22 cellular contexts compared by ENCODE assay signal in the genomic region with DNA sequence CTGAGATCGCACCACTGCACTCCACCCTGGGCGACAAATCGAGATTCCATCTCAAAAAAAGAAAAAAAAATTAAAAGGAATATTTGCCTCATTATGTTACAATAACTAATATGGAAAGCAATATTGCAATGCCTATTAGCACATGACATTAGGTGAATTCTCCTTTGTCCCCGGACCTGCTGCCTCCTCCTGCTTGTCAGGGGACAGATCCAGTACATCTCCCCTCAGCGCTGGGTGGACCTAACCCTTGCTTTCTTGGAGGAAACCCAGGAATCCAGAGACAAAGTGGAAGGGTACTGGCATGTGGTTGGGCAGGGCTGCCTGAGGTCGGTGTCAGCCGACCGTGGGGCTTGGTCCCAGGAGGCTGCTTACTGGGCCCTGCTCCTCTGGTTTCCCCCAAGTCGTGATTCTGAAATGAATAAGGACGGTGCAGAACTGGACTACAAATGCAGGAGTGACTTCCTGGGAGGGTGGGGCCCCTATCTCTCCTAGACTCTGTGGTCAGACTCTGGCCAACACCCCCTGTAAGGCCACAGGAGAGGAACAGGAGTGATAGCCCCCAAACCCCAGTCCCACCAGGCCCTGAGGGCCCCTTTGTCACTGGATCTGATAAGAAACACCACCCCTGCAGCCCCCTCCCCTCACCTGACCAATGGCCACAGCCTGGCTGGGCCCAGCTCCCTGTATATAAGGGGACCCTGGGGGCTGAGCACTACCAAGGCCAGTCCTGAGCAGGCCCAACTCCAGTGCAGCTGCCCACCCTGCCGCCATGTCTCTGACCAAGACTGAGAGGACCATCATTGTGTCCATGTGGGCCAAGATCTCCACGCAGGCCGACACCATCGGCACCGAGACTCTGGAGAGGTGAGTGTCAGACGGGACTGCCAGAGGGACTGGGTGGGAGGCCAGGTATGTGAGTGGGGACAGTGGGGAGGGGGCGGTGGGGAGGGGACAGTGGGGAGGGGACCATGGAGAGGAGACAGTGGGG. TPM values are rescaled to one million over a fixed set of nuclear protein-coding genes. Genes with fewer than 3 reads are reported as not detected.
DNase-seq lines count a peak whose midpoint lies in the region; ATAC-seq and TF ChIP-seq lines count a peak whose summit lies in the region.
"Had no signal": no experiment of that assay in that cellular context is flagged by ENCODE, and none has a peak within 500 bp of the region (broad histone marks: within the 10 kb centered on the region; RNA-seq: fewer than 3 reads in every experiment).

A gene (plus strand): TSS at position 504 of the 988 bp plus-strand sequence. CDS start 266 bp downstream, at position 770.

- DNase-seq in CD8-positive, alpha-beta T cell: no peak
- DNase-seq in H9: no peak
- DNase-seq in central memory CD8-positive, alpha-beta T cell (ENCODE audit: low spot score in 2 of 2): no peak
- DNase-seq in sciatic nerve (ENCODE audit: low spot score): no peak
- DNase-seq in lower lobe of right lung: no peak
- DNase-seq in left colon: no peak
- DNase-seq in NCI-H2029 treated with DMSO at 0.1 percent for 48 hours (lab: John Stamatoyannopoulos, UW): no peak
- DNase-seq: activated CD4-positive, alpha-beta T cell treated with anti-CD3 and anti-CD28 coated beads, Interleukin-2, amount 10 ng/mL, durations not matched to agents 7 days and 5 days; activated CD8-positive, alpha-beta memory T cell treated with anti-CD3 and anti-CD28 coated beads, Interleukin-2, amount 50 U/mL, for 48 hours; adrenal gland; DMS79; HFFc6; NCI-H1092; NCI-H2081 treated with DMSO at 0.1 percent for 48 hours had no signal

- no peak within 1 kb of the TSS for H3T11ph ChIP-seq in H9 (ENCODE audit: low read length)

- H3K79me2 ChIP-seq in H9 (ENCODE audit: insufficient read depth, low read length): no peaks in the 10 kb centered on the region

- H3K23ac ChIP-seq in H9 (ENCODE audit: insufficient read length, low read depth, low read length): no peak within 1 kb of the TSS

- intact Hi-C loops in CD8-positive, alpha-beta T cell (cut with DNase I, micrococcal nuclease): no loop called here
- intact Hi-C loops in sciatic nerve (cut with DNase I) (no loop called here), lower lobe of right lung (cut with DNase I) (no loop called here), left colon (cut with DNase I, micrococcal nuclease) (no loop called here)

- no peak within 1 kb of the TSS for H2BK12ac ChIP-seq in H9 (ENCODE audit: insufficient read length, low read depth, low read length)

- H3K14ac ChIP-seq in H9 (ENCODE audit: insufficient read depth, low read length): no peak within 1 kb of the TSS

- ATAC-seq in CD8-positive, alpha-beta T cell: no peak
- no peak for ATAC-seq in central memory CD8-positive, alpha-beta T cell (replicated peaks; ENCODE audit: extremely low read depth, poor library complexity, severe bottlenecking)
- ATAC-seq in sciatic nerve (peak; percentile 36), lower lobe of right lung (no peak), left colon (no peak)

- H3K9me3 Mint-ChIP-seq in CD8-positive, alpha-beta T cell: no peaks in the 10 kb centered on the region
- H3K9me3 Mint-ChIP-seq in H9: peaks cover 5 to 9% of the 10 kb centered on the region in 2 experiments; a peak in 3 of 5 replicates
- no peaks in the 10 kb centered on the region for H3K9me3 Mint-ChIP-seq in central memory CD8-positive, alpha-beta T cell
- H3K9me3 Mint-ChIP-seq: activated CD4-positive, alpha-beta T cell treated with anti-CD3 and anti-CD28 coated beads, Interleukin-2, amount 10 ng/mL, durations not matched to agents 7 days and 5 days; dendritic cell treated with granulocyte-macrophage colony-stimulating factor and Interleukin-4, amounts not matched to agents 40 ng/mL and 50 ng/mL, for 4 days; HFFc6 had no signal

- H3K9me3 ChIP-seq in CD8-positive, alpha-beta T cell (ENCODE audit: low read length): no peaks in the 10 kb centered on the region
- H3K9me3 ChIP-seq in H9 (ENCODE audit: control insufficient read depth, low read depth, low read length) (no peaks in the 10 kb centered on the region), lower lobe of right lung (no peaks in the 10 kb centered on the region)
- H3K9me3 ChIP-seq: adrenal gland, SJSA1, thoracic aorta had no signal

- H3K36me3 Mint-ChIP-seq in CD8-positive, alpha-beta T cell: no peaks in the 10 kb centered on the region
- H3K36me3 Mint-ChIP-seq in H9 (ENCODE audit: insufficient read depth in 1 of 3, low read depth in 3 of 3): no peaks in the 10 kb centered on the region
- H3K36me3 Mint-ChIP-seq in central memory CD8-positive, alpha-beta T cell (ENCODE audit: insufficient read depth): no peaks in the 10 kb centered on the region

- H3K4ac ChIP-seq in H9 (ENCODE audit: low read depth, low read length): no peak within 1 kb of the TSS

- H3K4me3 ChIP-seq in CD8-positive, alpha-beta T cell (ENCODE audit: low read depth, low read length): no peak within 1 kb of the TSS
- H3K4me3 ChIP-seq in lower lobe of right lung: no peak within 1 kb of the TSS
- H3K4me3 ChIP-seq: adrenal gland, cardiac muscle cell, SJSA1, thoracic aorta had no signal

- peaks cover 3% of the 10 kb centered on the region for H3K27me3 ChIP-seq in CD8-positive, alpha-beta T cell (ENCODE audit: insufficient read depth, low read length)
- peaks cover 9% of the 10 kb centered on the region; the same call in 1 of the 2 replicates for H3K27me3 ChIP-seq in H9 (ENCODE audit: insufficient read depth, low read length)
- peaks cover 16% of the 10 kb centered on the region for H3K27me3 ChIP-seq in lower lobe of right lung (ENCODE audit: low read depth)

- H3K27me3 Mint-ChIP-seq in CD8-positive, alpha-beta T cell (ENCODE audit: low read depth): peaks cover 20% of the 10 kb centered on the region
- H3K27me3 Mint-ChIP-seq in H9 (ENCODE audit: low read depth): peaks cover 80% of the 10 kb centered on the region
- H3K27me3 Mint-ChIP-seq in central memory CD8-positive, alpha-beta T cell: peaks cover 21% of the 10 kb centered on the region

- H3K4me3 Mint-ChIP-seq in CD8-positive, alpha-beta T cell: peak within 1 kb of the TSS; percentile 35
- H3K4me3 Mint-ChIP-seq in H9: peak within 1 kb of the TSS; percentile 34 to 69; a peak in 3 of 5 replicates
- peak within 1 kb of the TSS; percentile 9 for H3K4me3 Mint-ChIP-seq in central memory CD8-positive, alpha-beta T cell
- H3K4me3 Mint-ChIP-seq: activated CD4-positive, alpha-beta T cell treated with anti-CD3 and anti-CD28 coated beads, Interleukin-2, amount 10 ng/mL, durations not matched to agents 7 days and 5 days; dendritic cell treated with granulocyte-macrophage colony-stimulating factor and Interleukin-4, amounts not matched to agents 40 ng/mL and 50 ng/mL, for 4 days; HFFc6 had no signal

- H4K91ac ChIP-seq in H9 (ENCODE audit: insufficient read length, low read depth, low read length): no peak within 1 kb of the TSS

- no peak within 1 kb of the TSS for H2AFZ ChIP-seq in H9 (ENCODE audit: low read length)

- peaks cover 6% of the 10 kb centered on the region for H3K4me1 Mint-ChIP-seq in CD8-positive, alpha-beta T cell (ENCODE audit: low read depth)
- peaks cover 5% of the 10 kb centered on the region in 2 experiments for H3K4me1 Mint-ChIP-seq in H9
- H3K4me1 Mint-ChIP-seq in central memory CD8-positive, alpha-beta T cell: peaks cover 9% of the 10 kb centered on the region

- no peaks in the 10 kb centered on the region for H3K79me1 ChIP-seq in H9 (ENCODE audit: insufficient read depth, low read depth, low read length, poor library complexity, severe bottlenecking)

- peaks cover 9% of the 10 kb centered on the region for H3K4me1 ChIP-seq in CD8-positive, alpha-beta T cell (ENCODE audit: insufficient read depth, low read length)
- H3K4me1 ChIP-seq in H9 (ENCODE audit: insufficient read depth, low read length) (no peaks in the 10 kb centered on the region), lower lobe of right lung (peaks cover 9% of the 10 kb centered on the region)

- H3K4me2 ChIP-seq in H9 (ENCODE audit: insufficient read depth, insufficient read length, low read length): no peak within 1 kb of the TSS

- no peaks in the 10 kb centered on the region for H3K36me3 ChIP-seq in CD8-positive, alpha-beta T cell (ENCODE audit: insufficient read depth, low read length)
- no peaks in the 10 kb centered on the region for H3K36me3 ChIP-seq in lower lobe of right lung
- H3K36me3 ChIP-seq: adrenal gland, cardiac muscle cell, SJSA1, thoracic aorta had no signal

- CTCF ChIA-PET in CD8-positive, alpha-beta T cell (lab: Charles Lee): no interaction called here

- H4K8ac ChIP-seq in H9 (replicated peaks; ENCODE audit: insufficient read length, low read depth, low read length): no peak within 1 kb of the TSS

- no peak within 1 kb of the TSS for H3K27ac Mint-ChIP-seq in CD8-positive, alpha-beta T cell
- no peak within 1 kb of the TSS for H3K27ac Mint-ChIP-seq in H9
- no peak within 1 kb of the TSS for H3K27ac Mint-ChIP-seq in central memory CD8-positive, alpha-beta T cell (ENCODE audit: low read depth)
- H3K27ac Mint-ChIP-seq: activated CD4-positive, alpha-beta T cell treated with anti-CD3 and anti-CD28 coated beads, Interleukin-2, amount 10 ng/mL, durations not matched to agents 7 days and 5 days; HFFc6; progenitor cell of endocrine pancreas had no signal

- no peak within 1 kb of the TSS for H2BK20ac ChIP-seq in H9 (ENCODE audit: low read depth, low read length, poor library complexity, severe bottlenecking)

- H3K56ac ChIP-seq in H9 (ENCODE audit: insufficient read length, low read depth, low read length): no peak within 1 kb of the TSS

- H2AK5ac ChIP-seq in H9 (ENCODE audit: insufficient read length, low read length): no peak within 1 kb of the TSS

- H3K18ac ChIP-seq in H9 (ENCODE audit: insufficient read length, low read depth, low read length): no peak within 1 kb of the TSS

- no CpG with 5 or more reads among the region's 17 CpGs for WGBS in H9 (ENCODE audit: extremely low coverage, insufficient read length, low lambda C conversion rate)

- H2BK15ac ChIP-seq in H9 (ENCODE audit: low read depth, low read length): no peak within 1 kb of the TSS

- H2BK5ac ChIP-seq in H9 (ENCODE audit: insufficient read length, low read length): no peak within 1 kb of the TSS

- no peak within 1 kb of the TSS for H3K27ac ChIP-seq in CD8-positive, alpha-beta T cell (ENCODE audit: low read depth, low read length)
- H3K27ac ChIP-seq in H9 (ENCODE audit: insufficient read length, low read depth, low read length): no peak within 1 kb of the TSS
- H3K27ac ChIP-seq in lower lobe of right lung: no peak within 1 kb of the TSS
- H3K27ac ChIP-seq: adrenal gland, cardiac muscle cell, SJSA1, thoracic aorta had no signal

- POLR2A ChIA-PET in CD8-positive, alpha-beta T cell (lab: Charles Lee): no interaction called here

- H2BK120ac ChIP-seq in H9 (ENCODE audit: low read depth, low read length, poor library complexity, severe bottlenecking): no peak within 1 kb of the TSS

- no peak within 1 kb of the TSS for H3K9ac ChIP-seq in H9 (ENCODE audit: extremely low read depth, insufficient read length, low read length)

- no peaks in the 10 kb centered on the region for H4K20me1 ChIP-seq in H9 (ENCODE audit: control insufficient read depth, insufficient read depth, insufficient read length)

- peaks cover 7% of the 10 kb centered on the region for H3K23me2 ChIP-seq in H9 (ENCODE audit: insufficient read length, low read depth, low read length, poor library complexity, severe bottlenecking)

- H4K5ac ChIP-seq in H9 (ENCODE audit: insufficient read length, low read depth, low read length): no peak within 1 kb of the TSS

- no peak for TF ChIP-seq CTCF in CD8-positive, alpha-beta T cell (IDR thresholded peaks at IDR 0.05)
- no peak for TF ChIP-seq CTCF in H9 (conservative IDR thresholded peaks at IDR 0.05)
- no peak for TF ChIP-seq CTCF in lower lobe of right lung (IDR thresholded peaks at IDR 0.05)

RNA-seq across cellular contexts. Expression of the gene that starts here (rescaled TPM):
- total RNA-seq in CD8-positive, alpha-beta T cell: not detected
- total RNA-seq in H9 (2021) (not detected in 2 replicates), sciatic nerve (not detected), lower lobe of right lung (not detected), left colon (not detected)
- total RNA-seq: activated CD4-positive, alpha-beta T cell treated with anti-CD3 and anti-CD28 coated beads, Interleukin-2, amount 10 ng/mL, durations not matched to agents 7 days and 5 days; cardiac muscle cell; HFFc6; LHCN-M2; NCI-H460; progenitor cell of endocrine pancreas; SJSA1; T-helper 1 cell treated with Interleukin-12 subunit alpha and Interleukin-12 subunit beta and Interleukin-4 antibody, amounts not matched to agents 30 ng/mL and 1 ng/mL, for 36 hours; thoracic aorta had no signal

Comparison
In these comparisons a context has a peak if more than half of its experiments do, and no peak if none do; other contexts are left out.
1. Peak in ATAC-seq in sciatic nerve; RNA of the gene not detected or under 1 TPM.